In the genomic region with DNA sequence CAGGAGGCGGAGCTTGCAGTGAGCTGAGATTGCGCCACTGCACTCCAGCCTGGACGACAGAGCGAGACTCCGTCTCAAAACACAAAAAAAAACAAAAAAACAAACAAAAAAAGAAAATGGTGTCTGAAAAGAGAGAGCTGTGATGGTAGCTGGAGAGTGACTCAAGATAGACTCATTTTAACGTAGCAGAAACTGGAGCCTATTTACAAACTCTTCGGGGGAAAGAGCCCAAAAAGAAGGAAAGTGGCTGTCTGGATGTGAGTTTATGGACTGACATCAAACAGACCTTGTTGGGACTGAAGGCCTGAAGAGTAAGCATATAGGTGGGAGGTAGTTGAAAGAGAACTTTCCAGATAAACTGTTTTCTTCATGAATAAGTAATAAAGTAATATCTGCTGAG, we compare ENCODE assay signal across 11 cellular contexts. TPM values are rescaled to one million over a fixed set of nuclear protein-coding genes. Genes with fewer than 3 reads are reported as not detected.
DNase-seq lines count a peak whose midpoint lies in the region; ATAC-seq and TF ChIP-seq lines count a peak whose summit lies in the region.
"Had no signal": no experiment of that assay in that cellular context is flagged by ENCODE, and none has a peak within 500 bp of the region (broad histone marks: within the 10 kb centered on the region; RNA-seq: fewer than 3 reads in every experiment).

No MANE protein-coding gene starts in this region.

- H3K4me3 ChIP-seq in AG04450 (ENCODE audit: low read depth, low read length) (no peak overlapping the region), Panc1 (ENCODE audit: low read depth in 2 of 2, low read length in 2 of 2) (no peak overlapping the region), epithelial cell of esophagus (ENCODE audit: low read length) (no peak overlapping the region)
- H3K4me3 ChIP-seq: neural progenitor cell had no signal

- H3K4me1 Mint-ChIP-seq in osteocyte (ENCODE audit: unreplicated experiment), result peaks cover 75% of the 10 kb centered on the region
- peaks cover 41% of the 10 kb centered on the region for H3K4me1 Mint-ChIP-seq in activated CD8-positive, alpha-beta T cell treated with anti-CD3 and anti-CD28 coated beads for 36 hours (ENCODE audit: low read depth)

- H3K4me3 Mint-ChIP-seq in osteocyte (ENCODE audit: unreplicated experiment), result no peak overlapping the region
- no peak overlapping the region for H3K4me3 Mint-ChIP-seq in activated CD8-positive, alpha-beta T cell treated with anti-CD3 and anti-CD28 coated beads for 36 hours
- H3K4me3 Mint-ChIP-seq: central memory CD8-positive, alpha-beta T cell; neural progenitor cell had no signal

- in situ Hi-C loops in Panc1 (cut with HindIII; ENCODE audit: low pct_unique_long_range_greater_than_20kb, low sequenced_read_pairs), result no loop called here

- no peaks in the 10 kb centered on the region for H3K27me3 Mint-ChIP-seq in osteocyte (ENCODE audit: unreplicated experiment)
- no peaks in the 10 kb centered on the region for H3K27me3 Mint-ChIP-seq in activated CD8-positive, alpha-beta T cell treated with anti-CD3 and anti-CD28 coated beads for 36 hours
- H3K27me3 Mint-ChIP-seq: central memory CD8-positive, alpha-beta T cell had no signal

- no peak for DNase-seq in AG04450 (ENCODE audit: low read depth, low spot score)
- no peak for DNase-seq in Panc1 (ENCODE audit: low read depth, low spot score)
- DNase-seq in epithelial cell of esophagus (ENCODE audit: low read depth), result peak; percentile 37
- DNase-seq in osteocyte (ENCODE audit: extremely low spot score, unreplicated experiment), result no peak
- DNase-seq in activated CD4-positive, alpha-beta T cell treated with anti-CD3 and anti-CD28 coated beads, Interleukin-2, amount 50 U/mL, for 4 hours, result no peak
- no peak for DNase-seq in activated CD8-positive, alpha-beta T cell treated with anti-CD3 and anti-CD28 coated beads for 36 hours

- CTCF ChIA-PET in AG04450 (lab: Charles Lee) (interaction anchor here (1.1 to 3.9 kb wide), 6 partner anchors 8 to 237 kb away, joined by 3 to 29 read pairs (median 3); no protein-coding TSS in a partner anchor), Panc1 (lab: Charles Lee) (interaction anchor here (1.6 kb wide), 1 partner anchor 50 kb away, joined by 5 read pairs; no protein-coding TSS in a partner anchor)
- CTCF ChIA-PET in activated CD8-positive, alpha-beta T cell treated with anti-CD3 and anti-CD28 coated beads for 36 hours (lab: Charles Lee), result interaction anchor here (1.3 to 3.3 kb wide), 3 partner anchors 12 to 51 kb away, joined by 3 to 17 read pairs (median 5); no protein-coding TSS in a partner anchor

- H3K36me3 Mint-ChIP-seq in osteocyte (ENCODE audit: unreplicated experiment), result peaks cover 2% of the 10 kb centered on the region
- no peaks in the 10 kb centered on the region for H3K36me3 Mint-ChIP-seq in activated CD8-positive, alpha-beta T cell treated with anti-CD3 and anti-CD28 coated beads for 36 hours (ENCODE audit: low read depth)
- H3K36me3 Mint-ChIP-seq: activated naive CD4-positive, alpha-beta T cell treated with anti-CD3 and anti-CD28 coated beads, Interleukin-2, amount 50 U/mL, for 72 hours had no signal

- intact Hi-C loops in Panc1 (cut with micrococcal nuclease; ENCODE audit: unreplicated experiment), result loop anchor here (10.0 kb wide), 1 partner anchor 371 kb away; no protein-coding TSS in a partner anchor
- intact Hi-C loops in activated CD8-positive, alpha-beta T cell treated with anti-CD3 and anti-CD28 coated beads for 36 hours (cut with micrococcal nuclease), result loop anchor here (10.0 kb wide), 1 partner anchor 51 kb away; a partner anchor contains a TSS

- peak overlapping the region; percentile 43 for H3K27ac ChIP-seq in AG04450 (ENCODE audit: low read depth, low read length)
- H3K27ac ChIP-seq in Panc1 (ENCODE audit: low read length), result peak overlapping the region; percentile 3; the same call in 1 of the 2 replicates
- H3K27ac ChIP-seq: neural progenitor cell had no signal

- peaks cover 34% of the 10 kb centered on the region for H3K4me1 ChIP-seq in Panc1 (ENCODE audit: control insufficient read depth, insufficient read depth, low read length)

- no peaks in the 10 kb centered on the region for H3K27me3 ChIP-seq in AG04450 (ENCODE audit: control insufficient read depth, insufficient read depth, low read length)
- H3K27me3 ChIP-seq in Panc1 (ENCODE audit: control insufficient read depth, insufficient read depth, low read length), result no peaks in the 10 kb centered on the region
- H3K27me3 ChIP-seq: neural progenitor cell had no signal

- H3K27ac Mint-ChIP-seq in osteocyte (ENCODE audit: unreplicated experiment), result peak overlapping the region; percentile 85
- no peak overlapping the region for H3K27ac Mint-ChIP-seq in activated CD8-positive, alpha-beta T cell treated with anti-CD3 and anti-CD28 coated beads for 36 hours

- H3K9me3 ChIP-seq in AG04450 (ENCODE audit: control insufficient read depth, insufficient read depth, low read length) (no peaks in the 10 kb centered on the region), Panc1 (ENCODE audit: control insufficient read depth, insufficient read depth, low read depth, low read length) (no peaks in the 10 kb centered on the region)

- no peaks in the 10 kb centered on the region for H3K36me3 ChIP-seq in Panc1 (ENCODE audit: control insufficient read depth, insufficient read depth, low read length)
- H3K36me3 ChIP-seq: neural progenitor cell had no signal

- BruUV-seq in Panc1 (replicated peaks; lab: Mats Ljungman, UMichigan), result no TSS peak

- H3K9me3 Mint-ChIP-seq in osteocyte (ENCODE audit: unreplicated experiment), result no peaks in the 10 kb centered on the region
- no peaks in the 10 kb centered on the region for H3K9me3 Mint-ChIP-seq in activated CD8-positive, alpha-beta T cell treated with anti-CD3 and anti-CD28 coated beads for 36 hours
- H3K9me3 Mint-ChIP-seq: activated naive CD4-positive, alpha-beta T cell treated with anti-CD3 and anti-CD28 coated beads, Interleukin-2, amount 50 U/mL, for 72 hours; central memory CD8-positive, alpha-beta T cell; neural progenitor cell had no signal

- POLR2A ChIA-PET in AG04450 (lab: Yijun Ruan, JAX) (interaction anchor here (1.0 to 1.7 kb wide), 5 partner anchors 9 to 138 kb away, joined by 3 to 6 read pairs (median 5); a partner anchor contains a TSS), Panc1 (lab: Charles Lee) (interaction anchor here (0.7 kb wide), 1 partner anchor 48 kb away, joined by 4 read pairs; no protein-coding TSS in a partner anchor)
- POLR2A ChIA-PET in activated CD8-positive, alpha-beta T cell treated with anti-CD3 and anti-CD28 coated beads for 36 hours (lab: Charles Lee), result interaction anchor here (0.8 kb wide), 1 partner anchor 50 kb away, joined by 3 read pairs; no protein-coding TSS in a partner anchor

- ATAC-seq in Panc1 (no peak), GM19351 (IDR thresholded peaks at IDR 0.05; ENCODE audit: unreplicated experiment) (no peak), HG02759 (IDR thresholded peaks at IDR 0.05; ENCODE audit: unreplicated experiment) (no peak)
- no peak for ATAC-seq in activated CD8-positive, alpha-beta T cell treated with anti-CD3 and anti-CD28 coated beads for 36 hours
- ATAC-seq: activated naive CD4-positive, alpha-beta T cell treated with anti-CD3 and anti-CD28 coated beads, Interleukin-2, amount 50 U/mL, for 72 hours had no signal

- TF ChIP-seq CTCF in AG04450 (IDR thresholded peaks at IDR 0.05; ENCODE audit: low read depth, low read length), result no peak
- no peak for TF ChIP-seq CTCF in Panc1 (IDR thresholded peaks at IDR 0.05)
- TF ChIP-seq CTCF in epithelial cell of esophagus (IDR thresholded peaks at IDR 0.05; ENCODE audit: insufficient read depth, low read depth, low read length, missing control alignments), result no peak
- no peak for TF ChIP-seq CTCF in osteocyte (IDR thresholded peaks at IDR 0.05)
- TF ChIP-seq CTCF in activated CD8-positive, alpha-beta T cell treated with anti-CD3 and anti-CD28 coated beads for 36 hours (IDR thresholded peaks at IDR 0.05), result no peak

RNA-seq across cellular contexts. Expression of a gene that starts 51.8 kb away (rescaled TPM):
- polyA plus RNA-seq in AG04450 (2011; rRNA removed), result 87.3 and 95.0 TPM in 2 replicates
- 108 and 116 TPM in 2 replicates for polyA minus RNA-seq in AG04450 (2011; rRNA and poly(A)+ RNA removed)
- total RNA-seq in Panc1 (2021; ENCODE audit: unreplicated experiment), result 101 TPM
- 84.4 TPM for polyA plus RNA-seq in Panc1 (2012; ENCODE audit: insufficient read length)
- total RNA-seq in osteocyte, result 69.6 and 74.4 TPM in 2 replicates
- total RNA-seq in activated CD8-positive, alpha-beta T cell treated with anti-CD3 and anti-CD28 coated beads for 36 hours, result 10 to 100 TPM; 48.1 to 51.7 TPM
